22 cellular contexts compared by ENCODE assay signal in genomic region chr3:56851966-56852884, GRCh38. TPM values are rescaled to one million over a fixed set of nuclear protein-coding genes. Genes with fewer than 3 reads are reported as not detected.
A peak's percentile ranks its signal among the peaks of the same experiment; 100 is the strongest.
DNase-seq lines count a peak whose midpoint lies in the region; ATAC-seq and TF ChIP-seq lines count a peak whose summit lies in the region.
"Had no signal": no experiment of that assay in that cellular context is flagged by ENCODE, and none has a peak within 500 bp of the region (broad histone marks: within the 10 kb centered on the region; RNA-seq: fewer than 3 reads in every experiment).

No MANE protein-coding gene starts in this region.

- intact Hi-C loops in testis (cut with DNase I; ENCODE audit: low total_unique reads) = no loop called here

- peak; percentile 72 to 75 for ATAC-seq in activated T-cell treated with anti-CD3 and anti-CD28 coated beads, Interleukin-2, amount 50 U/mL, for 72 hours (replicated peaks in 1 of 2)
- ATAC-seq in GM19023 (IDR thresholded peaks at IDR 0.05; ENCODE audit: unreplicated experiment) = no peak
- ATAC-seq: sciatic nerve had no signal

- H3K27ac ChIP-seq in hepatocyte (peak overlapping the region; percentile 34), testis (peak overlapping the region; percentile 21 to 37)
- H3K27ac ChIP-seq: ascending aorta, Peyer's patch, thoracic aorta had no signal

- no peak for DNase-seq in activated T-cell treated with anti-CD3 and anti-CD28 coated beads, Interleukin-2, amount 50 U/mL, for 72 hours
- no peak for DNase-seq in activated T-cell treated with anti-CD3 and anti-CD28 coated beads for 4 hours
- peak; percentile 75 for DNase-seq in astrocyte of the hippocampus (ENCODE audit: low read depth, low spot score)
- no peak for DNase-seq in hepatocyte (ENCODE audit: low spot score)
- peak; percentile 34 for DNase-seq in testis
- DNase-seq in DMS79 (lab: John Stamatoyannopoulos, UW) = no peak
- no peak for DNase-seq in middle frontal gyrus (ENCODE audit: extremely low spot score, low spot score)
- DNase-seq: 8988T; activated CD4-positive, alpha-beta memory T cell treated with anti-CD3 and anti-CD28 coated beads, Interleukin-2, amount 10 ng/mL, durations not matched to agents 7 days and 5 days; DMS53; H7; MM.1S; NCI-H187 treated with DMSO at 0.1 percent for 48 hours; NCI-H526 treated with DMSO at 0.1 percent for 48 hours; Peyer's patch; stimulated activated CD4-positive, alpha-beta T cell treated with anti-CD3 and anti-CD28 coated beads, Interleukin-4, amount 100 ng/mL, for 1 hour; stimulated activated CD8-positive, alpha-beta memory T cell treated with anti-CD3 and anti-CD28 coated beads, Interleukin-4, amount 100 ng/mL, for 48 hours had no signal

- H3K27ac Mint-ChIP-seq in activated T-cell treated with anti-CD3 and anti-CD28 coated beads, Interleukin-2, amount 50 U/mL, for 72 hours = no peak overlapping the region
- H3K27ac Mint-ChIP-seq: activated CD4-positive, alpha-beta memory T cell treated with anti-CD3 and anti-CD28 coated beads, Interleukin-2, amount 10 ng/mL, durations not matched to agents 7 days and 5 days had no signal

- no peak overlapping the region for H2AFZ ChIP-seq in hepatocyte

- H3K36me3 ChIP-seq in hepatocyte (replicated peaks; ENCODE audit: insufficient read depth, low read depth) (no peaks in the 10 kb centered on the region), testis (ENCODE audit: low read depth, missing control alignments) (no peaks in the 10 kb centered on the region)
- H3K36me3 ChIP-seq: ascending aorta, Peyer's patch, thoracic aorta had no signal

- H3K4me1 ChIP-seq in hepatocyte (ENCODE audit: insufficient read depth) (peaks cover 11% of the 10 kb centered on the region), testis (peaks cover 9% of the 10 kb centered on the region)
- H3K4me1 ChIP-seq: Peyer's patch had no signal

- peak overlapping the region; percentile 40 for H3K4me2 ChIP-seq in hepatocyte

- H3K9me2 ChIP-seq in hepatocyte (replicated peaks; ENCODE audit: insufficient read depth) = no peaks in the 10 kb centered on the region

- no peak overlapping the region for H3K4me3 Mint-ChIP-seq in activated T-cell treated with anti-CD3 and anti-CD28 coated beads, Interleukin-2, amount 50 U/mL, for 72 hours
- H3K4me3 Mint-ChIP-seq: activated CD4-positive, alpha-beta memory T cell treated with anti-CD3 and anti-CD28 coated beads, Interleukin-2, amount 10 ng/mL, durations not matched to agents 7 days and 5 days; neural crest cell had no signal

- H3K79me2 ChIP-seq in hepatocyte = no peaks in the 10 kb centered on the region

- no peaks in the 10 kb centered on the region for H3K27me3 Mint-ChIP-seq in activated T-cell treated with anti-CD3 and anti-CD28 coated beads, Interleukin-2, amount 50 U/mL, for 72 hours (ENCODE audit: low read depth)
- H3K27me3 Mint-ChIP-seq: activated CD4-positive, alpha-beta memory T cell treated with anti-CD3 and anti-CD28 coated beads, Interleukin-2, amount 10 ng/mL, durations not matched to agents 7 days and 5 days had no signal

- H3K27me3 ChIP-seq in hepatocyte (no peaks in the 10 kb centered on the region), testis (no peaks in the 10 kb centered on the region)
- H3K27me3 ChIP-seq: ascending aorta, Peyer's patch had no signal

- H3K9me3 Mint-ChIP-seq in activated T-cell treated with anti-CD3 and anti-CD28 coated beads, Interleukin-2, amount 50 U/mL, for 72 hours = no peaks in the 10 kb centered on the region
- H3K9me3 Mint-ChIP-seq: activated CD4-positive, alpha-beta memory T cell treated with anti-CD3 and anti-CD28 coated beads, Interleukin-2, amount 10 ng/mL, durations not matched to agents 7 days and 5 days; neural crest cell had no signal

- H4K20me1 ChIP-seq in hepatocyte (ENCODE audit: insufficient read depth, poor library complexity, severe bottlenecking) = no peaks in the 10 kb centered on the region

- no peaks in the 10 kb centered on the region for H3K36me3 Mint-ChIP-seq in activated T-cell treated with anti-CD3 and anti-CD28 coated beads, Interleukin-2, amount 50 U/mL, for 72 hours (ENCODE audit: insufficient read depth in 2 of 2)

- H3K9me3 ChIP-seq in hepatocyte (ENCODE audit: low read depth) (no peaks in the 10 kb centered on the region), testis (no peaks in the 10 kb centered on the region)
- H3K9me3 ChIP-seq: ascending aorta, Peyer's patch, thoracic aorta had no signal

- peaks cover 54% of the 10 kb centered on the region for H3K4me1 Mint-ChIP-seq in activated T-cell treated with anti-CD3 and anti-CD28 coated beads, Interleukin-2, amount 50 U/mL, for 72 hours (ENCODE audit: low read depth)

- 86% methylated on average over 9 of the region's 9 CpGs for WGBS in hepatocyte (ENCODE audit: low lambda C conversion rate, missing lambda C conversion rate)
- 43 to 60% methylated on average over 9 of the region's 9 CpGs for WGBS in testis, 2 donors

- no peak overlapping the region for H3K4me3 ChIP-seq in hepatocyte
- H3K4me3 ChIP-seq in testis = no peak overlapping the region
- H3K4me3 ChIP-seq: ascending aorta, Peyer's patch, thoracic aorta had no signal

- no peak for TF ChIP-seq POLR2A in testis (IDR thresholded peaks at IDR 0.05)

- TF ChIP-seq CTCF in hepatocyte (IDR thresholded peaks at IDR 0.05; ENCODE audit: poor library complexity) (no peak), testis (IDR thresholded peaks at IDR 0.05) (no peak)

RNA-seq across cellular contexts. Expression of gene ARHGEF3, which starts 50.5 kb away (rescaled TPM):
- 10 to 100 TPM; 21.1 to 43.6 TPM for total RNA-seq in activated T-cell treated with anti-CD3 and anti-CD28 coated beads, Interleukin-2, amount 50 U/mL, for 72 hours
- 39.6 and 41.7 TPM in 2 replicates for total RNA-seq in hepatocyte
- polyA plus RNA-seq in hepatocyte = 52.4 and 63.8 TPM in 2 replicates
- 10 to 100 TPM; 55.1 to 72.2 TPM for total RNA-seq in testis
- polyA plus RNA-seq in testis (ENCODE audit: insufficient read depth, low read depth, low replicate concordance) = 43.1 TPM

Comparison
In these comparisons a context has a peak if more than half of its experiments do, and no peak if none do; other contexts are left out.
1. DNase-seq: peak in astrocyte of the hippocampus (single experiment) and testis (single experiment); none in activated T-cell treated with anti-CD3 and anti-CD28 coated beads, Interleukin-2, amount 50 U/mL, for 72 hours (0 of 2), activated T-cell treated with anti-CD3 and anti-CD28 coated beads for 4 hours (single experiment), hepatocyte (single experiment), DMS79 (single experiment) and middle frontal gyrus (single experiment).